ENCODE assay signal across 1 cellular context in the genomic region with DNA sequence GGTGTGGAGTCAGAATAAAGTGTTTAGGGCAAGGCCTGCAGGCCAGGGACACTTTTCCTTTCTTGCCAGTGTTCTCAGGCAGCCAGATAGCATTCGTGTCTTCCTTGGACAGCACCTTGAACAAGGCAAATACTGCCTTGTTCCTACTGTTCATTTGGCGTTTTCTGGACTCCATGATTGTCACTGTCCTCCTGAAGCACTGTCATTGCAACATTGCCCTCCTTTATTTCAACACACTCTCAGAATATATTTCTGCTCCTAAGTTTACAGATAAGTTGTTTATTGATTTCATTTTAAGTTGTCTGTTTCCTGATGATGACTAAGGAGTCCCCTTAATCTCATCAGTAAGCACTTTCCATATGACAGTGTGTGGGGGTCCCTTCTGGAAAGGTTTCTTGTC.
A peak's percentile ranks its signal among the peaks of the same experiment; 100 is the strongest.
TF ChIP-seq lines count a peak whose summit lies in the region.

No MANE protein-coding gene starts in this region.

TF ChIP-seq in HepG2, 621 proteins besides CTCF, POLR2A, EP300 and RAD21:
- TF ChIP-seq, protein P1, sequence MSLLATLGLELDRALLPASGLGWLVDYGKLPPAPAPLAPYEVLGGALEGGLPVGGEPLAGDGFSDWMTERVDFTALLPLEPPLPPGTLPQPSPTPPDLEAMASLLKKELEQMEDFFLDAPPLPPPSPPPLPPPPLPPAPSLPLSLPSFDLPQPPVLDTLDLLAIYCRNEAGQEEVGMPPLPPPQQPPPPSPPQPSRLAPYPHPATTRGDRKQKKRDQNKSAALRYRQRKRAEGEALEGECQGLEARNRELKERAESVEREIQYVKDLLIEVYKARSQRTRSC (CRISPR knock-in tag; IDR thresholded peaks at IDR 0.05; ENCODE audit: low read depth), result no peak
- peak; percentile 67; the same call in 1 of the 2 replicates for TF ChIP-seq CEBPB (IDR thresholded peaks at IDR 0.05; ENCODE audit: borderline replicate concordance, low read depth, low read length)
TF ChIP-seq in HepG2: peak in this region for 1.
